9 cellular contexts compared by ENCODE assay signal in the genomic region with DNA sequence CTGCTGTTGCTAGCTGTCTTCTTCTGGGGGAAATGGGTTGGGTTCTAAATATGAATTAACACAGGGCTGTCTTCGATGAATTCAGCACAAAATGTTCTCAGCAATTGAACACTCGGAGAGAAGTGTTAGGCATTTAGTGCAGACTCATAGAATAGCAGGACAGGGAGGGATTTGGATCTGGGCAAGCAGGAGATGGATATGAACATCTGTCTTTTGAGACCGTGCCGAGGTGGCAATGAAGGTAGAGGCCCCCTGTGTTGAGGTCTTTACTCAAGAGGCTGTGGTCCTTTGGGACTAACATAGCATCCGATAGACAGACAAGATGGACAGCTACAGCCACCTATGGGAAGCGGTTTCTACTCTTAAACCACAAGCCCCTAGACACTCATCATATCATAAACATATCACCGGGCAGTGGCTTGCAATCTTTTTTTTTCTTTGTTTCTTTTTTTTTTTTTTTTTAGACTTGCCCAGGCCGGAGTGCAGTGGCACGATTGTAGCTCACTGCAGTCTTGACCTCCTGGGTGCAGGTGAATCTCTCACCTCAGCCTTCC. TPM values are rescaled to one million over a fixed set of nuclear protein-coding genes. Genes with fewer than 3 reads are reported as not detected.
DNase-seq lines count a peak whose midpoint lies in the region; ATAC-seq and TF ChIP-seq lines count a peak whose summit lies in the region.
"Had no signal": no experiment of that assay in that cellular context is flagged by ENCODE, and none has a peak within 500 bp of the region (broad histone marks: within the 10 kb centered on the region; RNA-seq: fewer than 3 reads in every experiment).

No MANE protein-coding gene starts in this region.

- peaks cover 96% of the 10 kb centered on the region for H3K79me2 ChIP-seq in smooth muscle cell (ENCODE audit: low read depth)

- H2AFZ ChIP-seq in smooth muscle cell (ENCODE audit: low read depth) = no peak overlapping the region

- H3K36me3 ChIP-seq in smooth muscle cell (ENCODE audit: low read depth) = no peaks in the 10 kb centered on the region

- H3K4me3 ChIP-seq in smooth muscle cell = no peak overlapping the region

- H4K20me1 ChIP-seq in smooth muscle cell (ENCODE audit: low read depth) = peaks cover 94% of the 10 kb centered on the region

- no peaks in the 10 kb centered on the region for H3K9me3 ChIP-seq in smooth muscle cell (replicated peaks; ENCODE audit: low read depth)

- peak overlapping the region; percentile 38 for H3K4me2 ChIP-seq in smooth muscle cell

- no peaks in the 10 kb centered on the region for H3K27me3 ChIP-seq in smooth muscle cell (ENCODE audit: low read depth)

- peak overlapping the region; percentile 63 for H3K9ac ChIP-seq in smooth muscle cell (ENCODE audit: low read depth)

- H3K4me1 ChIP-seq in smooth muscle cell (ENCODE audit: low read depth) = peaks cover 25% of the 10 kb centered on the region

- peak; percentile 41 for DNase-seq in dermis blood vessel endothelial cell
- no peak for DNase-seq in smooth muscle cell (lab: John Stamatoyannopoulos, UW; ENCODE audit: unreplicated experiment)
- no peak for DNase-seq in SIG-M5 treated with dmso at 0.1 percent for 504 hours (lab: John Stamatoyannopoulos, UW; ENCODE audit: unreplicated experiment)
- DNase-seq: amygdala had no signal

- H3K27ac ChIP-seq in smooth muscle cell (ENCODE audit: low read depth) = peak overlapping the region; percentile 92

- peaks cover 32% of the 10 kb centered on the region for H3F3A ChIP-seq in smooth muscle cell (ENCODE audit: low read depth)

- ATAC-seq in GM18907 (IDR thresholded peaks at IDR 0.05; ENCODE audit: unreplicated experiment) (peak; percentile 33), HG03565 (IDR thresholded peaks at IDR 0.05; ENCODE audit: unreplicated experiment) (peak; percentile 30), HG03025 (IDR thresholded peaks at IDR 0.05; ENCODE audit: low FRiP score, unreplicated experiment) (no peak), GM21528 (IDR thresholded peaks at IDR 0.05; ENCODE audit: low FRiP score, unreplicated experiment) (no peak)
- ATAC-seq: Panc1 had no signal

- TF ChIP-seq CTCF in smooth muscle cell (IDR thresholded peaks at IDR 0.05; ENCODE audit: borderline replicate concordance, insufficient read depth, poor library complexity, severe bottlenecking) = no peak

- 83% methylated on average over 9 of the region's 9 CpGs for WGBS in smooth muscle cell (ENCODE audit: low lambda C conversion rate)

RNA-seq across cellular contexts. Expression of a gene that starts 6.7 kb away (rescaled TPM):
- 194 and 216 TPM in 2 replicates for total RNA-seq in dermis blood vessel endothelial cell
- total RNA-seq in smooth muscle cell = 647 and 726 TPM in 2 replicates
- 1,194 and 1,373 TPM in 2 replicates for polyA plus RNA-seq in smooth muscle cell

RNA-seq across cellular contexts. Expression of a gene that starts 54.0 kb away (rescaled TPM):
- total RNA-seq in dermis blood vessel endothelial cell (under 0.01 TPM in 1 of 2 replicates, not detected in the other), smooth muscle cell (1.1 and 2.6 TPM in 2 replicates)
- polyA plus RNA-seq in smooth muscle cell = 1.3 and 3.6 TPM in 2 replicates

Comparison
In these comparisons a context has a peak if more than half of its experiments do, and no peak if none do; other contexts are left out.
1. ATAC-seq: peak in GM18907 (single experiment) and HG03565 (single experiment); none in HG03025 (single experiment) and GM21528 (single experiment).